17 cellular contexts compared by ENCODE assay signal in the genomic region with DNA sequence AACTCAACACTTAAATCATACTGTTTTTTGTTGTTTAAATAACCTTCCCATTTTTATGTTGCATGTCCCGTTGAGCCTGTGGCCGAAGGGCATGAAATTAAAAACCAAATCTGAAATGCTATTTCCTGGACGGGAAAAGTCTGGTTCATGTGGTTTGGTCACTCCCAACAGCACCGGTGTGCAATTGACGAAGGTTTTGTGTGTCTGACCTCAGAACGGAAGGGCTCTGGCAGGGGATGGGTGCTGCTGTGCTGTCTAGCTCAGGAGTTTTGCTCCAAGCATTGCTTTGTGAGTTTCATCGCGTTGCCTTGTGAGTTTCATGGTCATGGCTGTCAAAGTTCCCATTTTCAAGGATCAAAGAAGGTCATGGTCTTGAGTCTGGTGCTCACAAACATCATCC.
DNase-seq lines count a peak whose midpoint lies in the region; ATAC-seq and TF ChIP-seq lines count a peak whose summit lies in the region.
"Had no signal": no experiment of that assay in that cellular context is flagged by ENCODE, and none has a peak within 500 bp of the region (broad histone marks: within the 10 kb centered on the region; RNA-seq: fewer than 3 reads in every experiment).

No MANE protein-coding gene starts in this region.

- H3K56ac ChIP-seq in IMR-90 (ENCODE audit: extremely low read depth, insufficient read depth, low read length): no peak overlapping the region

- H4K20me1 ChIP-seq in IMR-90 (ENCODE audit: insufficient read depth, low read length) (no peaks in the 10 kb centered on the region), GM23338 (replicated peaks; ENCODE audit: insufficient read depth) (no peaks in the 10 kb centered on the region)

- H3K79me2 ChIP-seq in GM23338 (replicated peaks; ENCODE audit: insufficient read depth): no peaks in the 10 kb centered on the region

- no TSS peak for BruUV-seq in IMR-90 (replicated peaks; lab: Mats Ljungman, UMichigan)

- H2BK15ac ChIP-seq in IMR-90 (ENCODE audit: low read depth, low read length): no peak overlapping the region

- peaks cover 4% of the 10 kb centered on the region; the same call in 1 of the 2 replicates for H3K9me1 ChIP-seq in IMR-90 (ENCODE audit: insufficient read depth, low read length)

- 100% methylated on average over 1 of the region's 8 CpGs; no CpG with 5 or more reads in 1 of the 2 experiments for WGBS in IMR-90 (ENCODE audit: extremely low coverage in 2 of 2, insufficient read length in 1 of 2), 2 experiments

- H3K18ac ChIP-seq in IMR-90 (ENCODE audit: low read depth, low read length): no peak overlapping the region

- no peak overlapping the region for H3K23ac ChIP-seq in IMR-90 (ENCODE audit: low read depth, low read length)

- POLR2A ChIA-PET in CD8-positive, alpha-beta T cell (lab: Charles Lee): interaction anchor here (1.0 kb wide), 1 partner anchor 9 kb away, joined by 3 read pairs; no protein-coding TSS in a partner anchor
- POLR2A ChIA-PET in IMR-90 (lab: Charles Lee; ENCODE audit: unreplicated experiment): no interaction called here

- peaks cover 20% of the 10 kb centered on the region for H3K36me3 Mint-ChIP-seq in CD8-positive, alpha-beta T cell
- H3K36me3 Mint-ChIP-seq in stimulated activated effector memory CD8-positive, alpha-beta T cell treated with anti-CD3 and anti-CD28 coated beads, Interleukin-12 subunit alpha, Interleukin-12 subunit beta, amount 100 ng/mL, for 72 hours: peaks cover 5% of the 10 kb centered on the region
- H3K36me3 Mint-ChIP-seq in GM23338 (ENCODE audit: low read depth): peaks cover 6% of the 10 kb centered on the region; the same call in 2 of the 3 replicates

- H3K4ac ChIP-seq in IMR-90 (ENCODE audit: low read depth, low read length): no peak overlapping the region

- H3K9me2 ChIP-seq in GM23338 (ENCODE audit: insufficient read depth): no peaks in the 10 kb centered on the region

- H4K91ac ChIP-seq in IMR-90 (ENCODE audit: insufficient read depth, low read depth, low read length): no peak overlapping the region

- H3K27me3 ChIP-seq in CD8-positive, alpha-beta T cell (ENCODE audit: insufficient read depth, low read length): no peaks in the 10 kb centered on the region
- H3K27me3 ChIP-seq in IMR-90 (ENCODE audit: control insufficient read depth, insufficient read depth, low read length) (no peaks in the 10 kb centered on the region), GM23338 (ENCODE audit: insufficient read depth) (no peaks in the 10 kb centered on the region)
- H3K27me3 ChIP-seq: BLaER1 treated with 17β-estradiol and CSF1 and Interleukin-3, amounts not matched to agents 10 nM and 100 nM had no signal

- H2BK120ac ChIP-seq in IMR-90 (ENCODE audit: low read depth, low read length): no peak overlapping the region

- no peak overlapping the region for H4K8ac ChIP-seq in IMR-90 (ENCODE audit: low read depth in 2 of 2, low read length in 2 of 2)

- H2AK5ac ChIP-seq in IMR-90 (ENCODE audit: low read depth, low read length): no peak overlapping the region

- H3K9me3 Mint-ChIP-seq in CD8-positive, alpha-beta T cell: no peaks in the 10 kb centered on the region
- no peaks in the 10 kb centered on the region for H3K9me3 Mint-ChIP-seq in stimulated activated effector memory CD8-positive, alpha-beta T cell treated with anti-CD3 and anti-CD28 coated beads, Interleukin-12 subunit alpha, Interleukin-12 subunit beta, amount 100 ng/mL, for 72 hours
- no peaks in the 10 kb centered on the region for H3K9me3 Mint-ChIP-seq in GM23338
- H3K9me3 Mint-ChIP-seq: CD8-positive, alpha-beta memory T cell had no signal

- no peak overlapping the region for H2BK5ac ChIP-seq in IMR-90 (ENCODE audit: low read depth, low read length, poor library complexity, severe bottlenecking)

- no peak for ATAC-seq in CD8-positive, alpha-beta T cell
- ATAC-seq in IMR-90 (ENCODE audit: low read depth): no peak
- no peak for ATAC-seq in stimulated activated effector memory CD8-positive, alpha-beta T cell treated with anti-CD3 and anti-CD28 coated beads, Interleukin-12 subunit alpha, Interleukin-12 subunit beta, amount 100 ng/mL, for 72 hours
- ATAC-seq in GM21825 (IDR thresholded peaks at IDR 0.05; ENCODE audit: unreplicated experiment): no peak
- ATAC-seq in GM23338: no peak
- ATAC-seq: GM12878, HCT116 had no signal

- dilution Hi-C loops in IMR-90 (cut with HindIII; ENCODE audit: low sequenced_read_pairs, unreplicated experiment): no loop called here

- H3F3A ChIP-seq in GM23338 (replicated peaks; ENCODE audit: low read depth): no peaks in the 10 kb centered on the region

- H3K9ac ChIP-seq in IMR-90 (ENCODE audit: low read depth, low read length): no peak overlapping the region
- H3K9ac ChIP-seq: BLaER1 treated with 17β-estradiol and CSF1 and Interleukin-3, amounts not matched to agents 10 nM and 100 nM; GM23248 had no signal

- H3K4me1 ChIP-seq in CD8-positive, alpha-beta T cell (ENCODE audit: insufficient read depth, low read length): peaks cover 22% of the 10 kb centered on the region
- H3K4me1 ChIP-seq in IMR-90 (ENCODE audit: control insufficient read depth, insufficient read depth, low read length) (no peaks in the 10 kb centered on the region), GM23338 (ENCODE audit: insufficient read depth) (peaks cover 17% of the 10 kb centered on the region)

- CTCF ChIA-PET in CD8-positive, alpha-beta T cell (lab: Charles Lee): no interaction called here
- CTCF ChIA-PET in IMR-90 (lab: Yijun Ruan, JAX): interaction anchor here (0.6 kb wide), 1 partner anchor 28 kb away, joined by 4 read pairs; no protein-coding TSS in a partner anchor

- H3K4me1 Mint-ChIP-seq in CD8-positive, alpha-beta T cell (ENCODE audit: low read depth): peaks cover 28% of the 10 kb centered on the region
- peaks cover 28% of the 10 kb centered on the region for H3K4me1 Mint-ChIP-seq in stimulated activated effector memory CD8-positive, alpha-beta T cell treated with anti-CD3 and anti-CD28 coated beads, Interleukin-12 subunit alpha, Interleukin-12 subunit beta, amount 100 ng/mL, for 72 hours
- H3K4me1 Mint-ChIP-seq in GM23338: peaks cover 26% of the 10 kb centered on the region

- DNase-seq in CD8-positive, alpha-beta T cell: no peak
- no peak for DNase-seq in IMR-90
- peak; percentile 1 for DNase-seq in RPMI7951 (ENCODE audit: low read depth)
- no peak for DNase-seq in stimulated activated effector memory CD8-positive, alpha-beta T cell treated with anti-CD3 and anti-CD28 coated beads, Interleukin-12 subunit alpha, Interleukin-12 subunit beta, amount 100 ng/mL, for 72 hours (ENCODE audit: low spot score in 2 of 2)
- DNase-seq in GM23338 (ENCODE audit: low spot score): no peak
- DNase-seq: CD8-positive, alpha-beta memory T cell; COR-L47; DMS 273 treated with DMSO at 0.1 percent for 48 hours; DMS53; DND-41; EL; GM23248 had no signal

- no peak overlapping the region for H3K27ac ChIP-seq in CD8-positive, alpha-beta T cell (ENCODE audit: low read depth, low read length)
- H3K27ac ChIP-seq in IMR-90 (ENCODE audit: insufficient read depth, low read length) (no peak overlapping the region), GM23338 (ENCODE audit: low read depth) (no peak overlapping the region)
- H3K27ac ChIP-seq: BLaER1 treated with 17β-estradiol and CSF1 and Interleukin-3, amounts not matched to agents 10 nM and 100 nM; GM23248 had no signal

- no peaks in the 10 kb centered on the region for H3K36me3 ChIP-seq in CD8-positive, alpha-beta T cell (ENCODE audit: insufficient read depth, low read length)
- H3K36me3 ChIP-seq in IMR-90 (ENCODE audit: control insufficient read depth, insufficient read depth, low read length) (no peaks in the 10 kb centered on the region), GM23338 (ENCODE audit: insufficient read depth) (no peaks in the 10 kb centered on the region)

- no peak overlapping the region for H3K4me2 ChIP-seq in IMR-90 (ENCODE audit: low read depth, low read length)
- H3K4me2 ChIP-seq in GM23338: no peak overlapping the region
- H3K4me2 ChIP-seq: BLaER1 treated with 17β-estradiol and CSF1 and Interleukin-3, amounts not matched to agents 10 nM and 100 nM had no signal

- in situ Hi-C loops in IMR-90 (cut with MboI; ENCODE audit: low sequenced_read_pairs): no loop called here

- no peak overlapping the region for H2AFZ ChIP-seq in IMR-90 (replicated peaks; ENCODE audit: low read length, poor library complexity)
- no peak overlapping the region for H2AFZ ChIP-seq in GM23338
- H2AFZ ChIP-seq: GM23248 had no signal

- peak overlapping the region; percentile 15 for H2AK9ac ChIP-seq in IMR-90 (replicated peaks; ENCODE audit: low read depth, low read length, poor library complexity)

- intact Hi-C loops in CD8-positive, alpha-beta T cell (cut with DNase I, micrococcal nuclease): no loop called here
- intact Hi-C loops in IMR-90 (cut with micrococcal nuclease): no loop called here

- H2BK20ac ChIP-seq in IMR-90 (ENCODE audit: low read depth, low read length): no peak overlapping the region

- H3K79me1 ChIP-seq in IMR-90 (ENCODE audit: low read depth in 1 of 2, low read length in 2 of 2): no peaks in the 10 kb centered on the region

- H3K27me3 Mint-ChIP-seq in CD8-positive, alpha-beta T cell (ENCODE audit: low read depth): no peaks in the 10 kb centered on the region
- H3K27me3 Mint-ChIP-seq in GM23338 (ENCODE audit: insufficient read depth, low read depth, poor library complexity): peaks cover 13% of the 10 kb centered on the region
- H3K27me3 Mint-ChIP-seq: B cell; CD8-positive, alpha-beta memory T cell had no signal

- TF ChIP-seq POLR2A in IMR-90 (IDR thresholded peaks at IDR 0.05; ENCODE audit: low read depth, low read length): no peak

- TF ChIP-seq CTCF in CD8-positive, alpha-beta T cell (IDR thresholded peaks at IDR 0.05): no peak
- TF ChIP-seq CTCF in IMR-90 (conservative IDR thresholded peaks at IDR 0.05; ENCODE audit: low read depth, low read length) (no peak), GM23338 (conservative IDR thresholded peaks at IDR 0.05; ENCODE audit: low read depth in 2 of 2) (no peak)

- no peak for TF ChIP-seq RAD21 in IMR-90 (IDR thresholded peaks at IDR 0.05; ENCODE audit: low read length)

- no peak overlapping the region for H3K4me3 ChIP-seq in CD8-positive, alpha-beta T cell (ENCODE audit: low read depth, low read length)
- no peak overlapping the region for H3K4me3 ChIP-seq in IMR-90 (ENCODE audit: insufficient read depth, low read depth, low read length)
- no peak overlapping the region for H3K4me3 ChIP-seq in GM23338
- H3K4me3 ChIP-seq: BLaER1 treated with 17β-estradiol and CSF1 and Interleukin-3, amounts not matched to agents 10 nM and 100 nM; GM12878; GM23248 had no signal

- no peaks in the 10 kb centered on the region for H3K9me3 ChIP-seq in CD8-positive, alpha-beta T cell (ENCODE audit: low read length)
- no peaks in the 10 kb centered on the region for H3K9me3 ChIP-seq in IMR-90 (ENCODE audit: control insufficient read depth, insufficient read depth, low read length)

- no peak overlapping the region for H4K5ac ChIP-seq in IMR-90 (ENCODE audit: low read depth, low read length)

- no peak overlapping the region for H3K14ac ChIP-seq in IMR-90 (replicated peaks; ENCODE audit: low read depth, low read length)

- H3K27ac Mint-ChIP-seq in CD8-positive, alpha-beta T cell: peak overlapping the region; percentile 49
- H3K27ac Mint-ChIP-seq in stimulated activated effector memory CD8-positive, alpha-beta T cell treated with anti-CD3 and anti-CD28 coated beads, Interleukin-12 subunit alpha, Interleukin-12 subunit beta, amount 100 ng/mL, for 72 hours: peak overlapping the region; percentile 45
- H3K27ac Mint-ChIP-seq in GM23338: no peak overlapping the region
- H3K27ac Mint-ChIP-seq: B cell had no signal

- H3K4me3 Mint-ChIP-seq in CD8-positive, alpha-beta T cell: no peak overlapping the region
- no peak overlapping the region for H3K4me3 Mint-ChIP-seq in stimulated activated effector memory CD8-positive, alpha-beta T cell treated with anti-CD3 and anti-CD28 coated beads, Interleukin-12 subunit alpha, Interleukin-12 subunit beta, amount 100 ng/mL, for 72 hours
- H3K4me3 Mint-ChIP-seq in GM23338: no peak overlapping the region
- H3K4me3 Mint-ChIP-seq: B cell; CD8-positive, alpha-beta memory T cell had no signal
